In the genomic region with DNA sequence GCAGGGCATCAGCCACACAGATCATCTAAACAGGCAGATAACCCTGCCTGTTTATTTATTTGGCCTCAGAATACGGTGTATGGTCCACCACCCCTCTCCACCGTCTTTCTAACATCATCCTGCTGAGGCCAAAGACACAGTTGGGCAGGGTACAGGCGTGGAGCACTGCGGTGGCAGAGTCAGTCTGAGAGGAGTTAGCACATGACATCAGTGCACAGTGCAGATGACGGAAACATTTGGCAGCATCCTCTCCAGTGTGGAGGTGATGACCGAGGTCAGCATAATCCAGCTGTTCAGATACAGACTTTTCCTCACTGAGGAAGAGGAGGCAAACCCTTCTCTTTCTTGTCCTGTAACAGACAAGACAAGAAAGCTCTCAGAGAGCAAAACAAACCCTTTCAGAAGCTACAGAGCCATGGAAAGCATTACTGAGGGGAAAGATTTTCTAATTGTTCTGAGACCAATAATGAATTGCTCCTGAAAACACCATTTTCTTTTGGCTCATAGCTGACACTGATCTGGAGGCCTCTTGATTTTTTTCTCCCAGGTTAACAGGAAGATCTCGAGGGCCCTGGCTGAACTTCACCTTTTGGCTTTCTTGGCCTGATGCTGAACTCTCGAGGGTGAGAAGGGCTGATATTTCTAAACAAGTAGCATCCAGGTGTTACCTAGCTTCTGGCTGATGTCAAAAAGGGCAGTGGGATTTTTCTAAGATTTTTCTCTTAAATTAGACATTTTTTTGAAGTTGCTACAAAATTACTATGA, we compare ENCODE assay signal across 1 cellular context.
TF ChIP-seq lines count a peak whose summit lies in the region.

No MANE protein-coding gene starts in this region.

TF ChIP-seq in endothelial cell of umbilical vein, 7 proteins besides CTCF, POLR2A, EP300 and RAD21:
- no peak for TF ChIP-seq MAX (IDR thresholded peaks at IDR 0.05; ENCODE audit: insufficient read depth, insufficient read length)
- TF ChIP-seq POLR2AphosphoS5 (IDR thresholded peaks at IDR 0.05; ENCODE audit: insufficient read depth, low read depth, low read length) = no peak
- TF ChIP-seq GATA2 (IDR thresholded peaks at IDR 0.05; ENCODE audit: insufficient read depth, insufficient read length, low read depth, low read length) = no peak
- no peak for TF ChIP-seq MYC (IDR thresholded peaks at IDR 0.05; ENCODE audit: low read depth, low read length)
- no peak for TF ChIP-seq FOS (IDR thresholded peaks at IDR 0.05; ENCODE audit: borderline replicate concordance, insufficient read depth, low read length)
- TF ChIP-seq EZH2 (IDR thresholded peaks at IDR 0.05; ENCODE audit: borderline replicate concordance, low read depth, low read length, severe bottlenecking) = no peak
- TF ChIP-seq JUN (IDR thresholded peaks at IDR 0.05; ENCODE audit: borderline replicate concordance, insufficient read depth, insufficient read length, low read depth) = no peak
